9 cellular contexts compared by ENCODE assay signal in genomic region chr22:20424937-20425587, GRCh38. TPM values are rescaled to one million over a fixed set of nuclear protein-coding genes. Genes with fewer than 3 reads are reported as not detected.
DNase-seq lines count a peak whose midpoint lies in the region; ATAC-seq and TF ChIP-seq lines count a peak whose summit lies in the region.
"Had no signal": no experiment of that assay in that cellular context is flagged by ENCODE, and none has a peak within 500 bp of the region (broad histone marks: within the 10 kb centered on the region; RNA-seq: fewer than 3 reads in every experiment).

No MANE protein-coding gene starts in this region.

- H2BK12ac ChIP-seq in trophoblast cell (ENCODE audit: low read length): no peak overlapping the region

- H3K14ac ChIP-seq in trophoblast cell (ENCODE audit: low read length): no peak overlapping the region

- H2AK5ac ChIP-seq in trophoblast cell (ENCODE audit: low read length): no peak overlapping the region

- H3K27ac Mint-ChIP-seq in WTC11: 0 out of 2 replicates have a peak overlapping the region, but pooled peaks have one; percentile 53

- no peak overlapping the region for H3K4ac ChIP-seq in trophoblast cell (ENCODE audit: low read depth, low read length)

- H3K36me3 ChIP-seq in trophoblast cell (ENCODE audit: control insufficient read depth in 1 of 2, insufficient read depth in 2 of 2, low read length in 2 of 2) (peaks cover 37 to 50% of the 10 kb centered on the region in 2 experiments), transverse colon (no peaks in the 10 kb centered on the region)

- intact Hi-C loops in transverse colon (cut with DNase I; ENCODE audit: low total_unique reads): no loop called here

- no peak for TF ChIP-seq POLR2A in transverse colon (IDR thresholded peaks at IDR 0.05)

- H3K9me3 ChIP-seq in trophoblast cell (ENCODE audit: insufficient read depth, low read depth, low read length): peaks cover 8% of the 10 kb centered on the region
- H3K9me3 ChIP-seq in transverse colon: no peaks in the 10 kb centered on the region

- peaks cover 9% of the 10 kb centered on the region for H3K36me3 Mint-ChIP-seq in WTC11

- H3K9me3 Mint-ChIP-seq in WTC11: no peaks in the 10 kb centered on the region

- H3K18ac ChIP-seq in trophoblast cell (ENCODE audit: low read length): no peak overlapping the region

- no peak overlapping the region for H3K4me3 Mint-ChIP-seq in WTC11

- H3K4me1 ChIP-seq in trophoblast cell (ENCODE audit: control insufficient read depth in 1 of 2, insufficient read depth in 2 of 2, low read length in 2 of 2) (peaks cover 4 to 7% of the 10 kb centered on the region in 2 experiments), transverse colon (peaks cover 4 to 37% (median 21%) of the 10 kb centered on the region in 4 donors)

- H3K4me2 ChIP-seq in trophoblast cell (ENCODE audit: low read length): no peak overlapping the region

- H3K9ac ChIP-seq in trophoblast cell (ENCODE audit: low read length): no peak overlapping the region

- TF ChIP-seq EP300 in transverse colon (IDR thresholded peaks at IDR 0.05; ENCODE audit: low read depth): no peak

- H2AFZ ChIP-seq in trophoblast cell (ENCODE audit: insufficient read depth, low read length, poor library complexity): no peak overlapping the region

- peaks cover 15% of the 10 kb centered on the region for H3K27me3 Mint-ChIP-seq in WTC11 (ENCODE audit: low read depth)

- no peak overlapping the region for H2BK120ac ChIP-seq in trophoblast cell (ENCODE audit: insufficient read depth, low read length, poor library complexity)

- CTCF ChIA-PET in WTC11 (lab: Charles Lee): no interaction called here

- no peak overlapping the region for H2BK5ac ChIP-seq in trophoblast cell (ENCODE audit: low read depth, low read length, poor library complexity)

- POLR2A ChIA-PET in WTC11 (lab: Charles Lee): no interaction called here

- ATAC-seq in WTC11: peak; percentile 66
- no peak for ATAC-seq in GM19397 (IDR thresholded peaks at IDR 0.05; ENCODE audit: unreplicated experiment)

- H3K27me3 ChIP-seq in trophoblast cell (ENCODE audit: insufficient read depth, low read length) (no peaks in the 10 kb centered on the region), transverse colon (peaks cover 68% of the 10 kb centered on the region)

- no peak overlapping the region for H4K91ac ChIP-seq in trophoblast cell (ENCODE audit: low read depth, low read length)

- H4K8ac ChIP-seq in trophoblast cell (ENCODE audit: low read depth, low read length): no peak overlapping the region

- in situ Hi-C loops in G401 (cut with HindIII; ENCODE audit: low sequenced_read_pairs): no loop called here
- in situ Hi-C loops in transverse colon (cut with MboI; ENCODE audit: low pct_ligation_motif_present in 1 of 4, low pct_unique_long_range_greater_than_20kb in 1 of 4, low sequenced_read_pairs in 3 of 4): loop anchor here in 1 of 4 donors (25.0 kb wide), 1 partner anchor 312 kb away; no protein-coding TSS in a partner anchor

- no peak overlapping the region for H4K12ac ChIP-seq in trophoblast cell (ENCODE audit: low read depth, low read length)

- TF ChIP-seq CTCF in WTC11 (IDR thresholded peaks at IDR 0.05) (no peak), transverse colon (IDR thresholded peaks at IDR 0.05) (no peak)

- H3K23ac ChIP-seq in trophoblast cell (ENCODE audit: low read length): no peak overlapping the region

- H3K79me1 ChIP-seq in trophoblast cell (ENCODE audit: low read length): no peaks in the 10 kb centered on the region

- H3K27ac ChIP-seq in trophoblast cell (ENCODE audit: low read depth, low read length) (no peak overlapping the region), transverse colon (no peak overlapping the region)

- H3K4me3 ChIP-seq in trophoblast cell (ENCODE audit: low read depth, low read length) (no peak overlapping the region), transverse colon (peak overlapping the region in 2 of 4 donors; percentile 11 to 23)

- no CpG with 5 or more reads among the region's 61 CpGs for WGBS in trophoblast cell (ENCODE audit: extremely low coverage, insufficient coverage, insufficient read length)
- 73 to 100% methylated on average over 2 to 39 of the region's 61 CpGs for WGBS in transverse colon (ENCODE audit: low coverage in 1 of 2), 2 donors

- peaks cover 12% of the 10 kb centered on the region for H3K4me1 Mint-ChIP-seq in WTC11

- H3K79me2 ChIP-seq in trophoblast cell (ENCODE audit: control insufficient read depth, insufficient read depth, low read length, poor library complexity): no peaks in the 10 kb centered on the region

- DNase-seq in G401 (ENCODE audit: low spot score): peak; percentile 54
- DNase-seq in WTC11 (ENCODE audit: low spot score): peak; percentile 54
- DNase-seq in fibroblast of gingiva (ENCODE audit: low read depth): peak; percentile 73
- DNase-seq in trophoblast cell: peak; percentile 79 to 86
- no peak for DNase-seq in NCI-H748 treated with DMSO at 0.1 percent for 48 hours (lab: John Stamatoyannopoulos, UW)
- DNase-seq in transverse colon: no peak
- DNase-seq: GDM1; stimulated activated naive CD4-positive, alpha-beta T cell treated with Interleukin-2 at 50 U/mL for 16 hours had no signal

TF ChIP-seq in WTC11, 78 proteins besides CTCF, POLR2A, EP300 and RAD21:
- TF ChIP-seq NFYB (CRISPR knock-in tag; conservative IDR thresholded peaks at IDR 0.05; ENCODE audit: low read depth) (peak; percentile 85), ATF3 (CRISPR knock-in tag; conservative IDR thresholded peaks at IDR 0.05) (no peak)

RNA-seq across cellular contexts. Expression of gene SCARF2, which starts 12.6 kb away (rescaled TPM):
- total RNA-seq in G401 (2014; rRNA removed; shearing (Covaris generic)): 46.8 and 53.4 TPM in 2 replicates
- total RNA-seq in WTC11 (2021): 17.4 to 26.3 TPM (median 17.5 TPM) in 3 replicates
- 11.7 and 12.2 TPM in 2 replicates for polyA plus RNA-seq in trophoblast cell (2013)
- total RNA-seq in transverse colon: 10 to 100 TPM in 1 of 4 donors, 1 to 10 TPM in 3; 3.4 to 15.9 (median 8.7) TPM

RNA-seq across cellular contexts. Expression of gene ZNF74, which starts 31.1 kb away (rescaled TPM):
- total RNA-seq in G401 (2014; rRNA removed; shearing (Covaris generic)): 19.9 and 22.1 TPM in 2 replicates
- total RNA-seq in WTC11 (2021) (56.5 to 62.8 TPM (median 61.7 TPM) in 3 replicates), transverse colon (10 to 100 TPM in 1 of 4 donors, 1 to 10 TPM in 3; 1.9 to 11.5 (median 6.6) TPM)
- 7.3 and 7.6 TPM in 2 replicates for polyA plus RNA-seq in trophoblast cell (2013)

Comparison
In these comparisons a context has a peak if more than half of its experiments do, and no peak if none do; other contexts are left out.
1. DNase-seq: peak in G401 (single experiment), WTC11 (single experiment), fibroblast of gingiva (single experiment) and trophoblast cell (2 of 2); none in NCI-H748 treated with DMSO at 0.1 percent for 48 hours (single experiment) and transverse colon (single experiment).